8 cellular contexts compared by ENCODE assay signal in the genomic region with DNA sequence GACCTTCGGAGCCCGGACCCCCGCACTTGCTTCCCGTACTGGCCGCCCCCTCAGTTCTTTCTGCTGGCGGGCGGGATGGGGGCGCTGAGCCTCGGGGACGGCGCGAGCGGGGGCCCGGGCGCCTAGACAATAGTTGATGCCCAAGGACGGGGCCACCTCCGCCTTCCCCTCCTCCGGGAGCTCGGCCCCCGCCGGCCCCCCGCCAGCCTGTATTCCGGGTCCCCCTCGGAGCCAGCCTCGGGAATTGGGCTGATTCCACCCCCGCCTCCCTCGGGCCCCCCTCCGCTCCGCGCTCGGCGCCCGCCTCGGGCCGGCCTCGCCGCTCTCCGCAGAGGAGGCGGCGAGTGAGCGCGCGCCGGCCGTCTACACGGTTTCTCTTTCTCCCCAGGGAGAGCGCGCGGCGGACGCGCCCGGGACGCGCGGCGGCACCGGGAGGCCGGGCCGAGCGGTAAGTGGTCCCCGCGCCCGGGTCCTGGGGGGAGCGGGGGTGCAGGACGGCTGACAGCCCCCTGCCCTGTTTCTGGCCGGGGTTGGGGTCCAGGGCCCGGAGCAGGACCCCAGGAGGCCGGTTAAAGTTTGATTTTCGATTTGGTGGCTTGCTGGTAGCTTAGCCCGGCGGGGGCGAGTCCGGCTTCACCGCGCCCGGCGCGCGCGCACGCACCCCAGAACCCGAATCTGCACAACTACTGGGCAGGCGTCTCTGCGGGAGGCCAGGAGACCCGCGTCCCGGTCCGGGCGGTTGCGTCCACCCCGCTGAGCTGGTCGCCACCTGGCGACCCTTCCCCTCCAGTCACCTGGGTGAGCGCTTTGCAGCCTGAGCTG. TPM values are rescaled to one million over a fixed set of nuclear protein-coding genes. Genes with fewer than 3 reads are reported as not detected.
DNase-seq lines count a peak whose midpoint lies in the region; ATAC-seq and TF ChIP-seq lines count a peak whose summit lies in the region.

No MANE protein-coding gene starts in this region.

- TF ChIP-seq RAD21 in neural cell (conservative IDR thresholded peaks at IDR 0.05), result no peak

- peak overlapping the region; percentile 42 for H2AFZ ChIP-seq in neural cell (ENCODE audit: low read depth, low read length)

- TF ChIP-seq EP300 in neural cell (conservative IDR thresholded peaks at IDR 0.05; ENCODE audit: poor library complexity, severe bottlenecking), result no peak

- H3K9ac ChIP-seq in neural cell (ENCODE audit: low read length), result peak overlapping the region; percentile 75

- no peaks in the 10 kb centered on the region for H3K36me3 ChIP-seq in neural cell (ENCODE audit: insufficient read depth, low read length)

- no peaks in the 10 kb centered on the region for H4K20me1 ChIP-seq in neural cell (ENCODE audit: insufficient read depth)

- no peaks in the 10 kb centered on the region for H3K27me3 ChIP-seq in neural cell (ENCODE audit: insufficient read depth, low read depth, low read length)

- DNase-seq in OCI-M1 (lab: John Stamatoyannopoulos, UW), result peak; percentile 49
- peak; percentile 47 for DNase-seq in activated gamma-delta T cell (lab: John Stamatoyannopoulos, UW)
- peak; percentile 75 for DNase-seq in fibroblast of villous mesenchyme (ENCODE audit: low read depth)
- peak; percentile 33 for DNase-seq in stromal cell of bone marrow (ENCODE audit: low read depth)

- H3F3A ChIP-seq in neural cell (ENCODE audit: insufficient read depth, low read length, poor library complexity, severe bottlenecking), result no peaks in the 10 kb centered on the region

- no peaks in the 10 kb centered on the region for H3K9me2 ChIP-seq in neural cell (ENCODE audit: insufficient read depth, low read length)

- H3K4me3 ChIP-seq in fibroblast of villous mesenchyme (ENCODE audit: low read depth, low read length), result peak overlapping the region; percentile 89
- peak overlapping the region; percentile 83 for H3K4me3 ChIP-seq in neural cell (ENCODE audit: low read length)

- peak; percentile 30 for ATAC-seq in GM18498 (IDR thresholded peaks at IDR 0.05; ENCODE audit: unreplicated experiment)
- peak; percentile 30 for ATAC-seq in HG03025 (IDR thresholded peaks at IDR 0.05; ENCODE audit: low FRiP score, unreplicated experiment)

- TF ChIP-seq CTCF in 22Rv1 (IDR thresholded peaks at IDR 0.05) (no peak), fibroblast of villous mesenchyme (IDR thresholded peaks at IDR 0.05; ENCODE audit: insufficient read depth, low read depth, low read length) (no peak), neural cell (IDR thresholded peaks at IDR 0.05; ENCODE audit: poor library complexity, severe bottlenecking) (no peak)

- no peaks in the 10 kb centered on the region for H3K9me3 ChIP-seq in neural cell (ENCODE audit: low read length)

- H3K4me2 ChIP-seq in neural cell (ENCODE audit: low read length), result peak overlapping the region; percentile 50

- H3K79me2 ChIP-seq in neural cell (replicated peaks; ENCODE audit: insufficient read depth, low read length), result peaks cover 14% of the 10 kb centered on the region

- peak overlapping the region; percentile 86 for H3K27ac ChIP-seq in 22Rv1
- peak overlapping the region; percentile 56 for H3K27ac ChIP-seq in neural cell (ENCODE audit: low read length)

TF ChIP-seq in neural cell, 6 proteins besides CTCF, POLR2A, EP300 and RAD21:
- TF ChIP-seq EZH2 (IDR thresholded peaks at IDR 0.05; ENCODE audit: borderline replicate concordance, insufficient read depth, low read length, poor library complexity, severe bottlenecking), result no peak
- TF ChIP-seq MXI1 (conservative IDR thresholded peaks at IDR 0.05; ENCODE audit: poor library complexity, severe bottlenecking), result no peak
- TF ChIP-seq SMC3 (conservative IDR thresholded peaks at IDR 0.05; ENCODE audit: poor library complexity), result peak; percentile 17
TF ChIP-seq in neural cell: peak in this region for 1.

RNA-seq across cellular contexts. Expression of gene SIPA1L1, which starts 0.7 kb away (rescaled TPM):
- total RNA-seq in fibroblast of villous mesenchyme, result 32.4 and 52.5 TPM in 2 replicates
- polyA plus RNA-seq in neural cell, result 3.5 and 3.8 TPM in 2 replicates
- 10.2 and 14.1 TPM in 2 replicates for polyA minus RNA-seq in neural cell

Comparison
In these comparisons a context has a peak if more than half of its experiments do, and no peak if none do; other contexts are left out.
1. Peak in every context shown above with its lines: DNase-seq, ATAC-seq, H3K4me3 ChIP-seq and H3K27ac ChIP-seq.